In the genomic region with DNA sequence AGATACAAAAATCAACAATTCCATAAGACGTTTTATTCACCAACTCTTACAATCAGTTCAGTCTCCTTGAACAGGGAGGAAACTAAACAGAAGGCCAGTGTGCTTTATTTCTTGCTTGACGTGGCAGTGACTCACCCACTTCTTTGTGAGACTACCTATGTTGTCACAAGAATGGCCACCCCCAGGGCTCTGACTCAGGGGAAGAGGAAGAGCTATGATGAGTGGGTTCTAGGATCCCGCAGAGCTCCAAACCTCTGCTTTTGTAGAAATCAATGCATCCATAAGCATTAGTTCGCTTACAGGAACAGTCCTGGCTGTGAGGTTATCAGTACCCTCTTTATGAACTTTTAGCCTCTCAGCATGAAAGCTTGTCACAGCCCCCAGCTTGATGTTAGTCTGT, we compare ENCODE assay signal across 8 cellular contexts.
A peak's percentile ranks its signal among the peaks of the same experiment; 100 is the strongest.
DNase-seq lines count a peak whose midpoint lies in the region; ATAC-seq and TF ChIP-seq lines count a peak whose summit lies in the region.
"Had no signal": no experiment of that assay in that cellular context is flagged by ENCODE, and none has a peak within 500 bp of the region (broad histone marks: within the 10 kb centered on the region; RNA-seq: fewer than 3 reads in every experiment).

No MANE protein-coding gene starts in this region.

- H3K4me2 ChIP-seq in GM23248 (ENCODE audit: unreplicated experiment) = peak overlapping the region; percentile 59

- no peaks in the 10 kb centered on the region for H3K9me3 ChIP-seq in GM23248 (ENCODE audit: low read depth)

- H3K27me3 ChIP-seq in GM23248 (replicated peaks; ENCODE audit: insufficient read depth) = no peaks in the 10 kb centered on the region

- 5 to 9% methylated on average over 4 of the region's 4 CpGs for WGBS in GM23248 (ENCODE audit: low coverage in 1 of 2, low lambda C conversion rate in 2 of 2, missing lambda C conversion rate in 2 of 2), 2 experiments

- no peaks in the 10 kb centered on the region for H4K20me1 ChIP-seq in GM23248 (ENCODE audit: insufficient read depth)

- H3K9ac ChIP-seq in GM23248 = peak overlapping the region; percentile 85

- DNase-seq in GM23248 = peak; percentile 100
- peak; percentile 25 for DNase-seq in NCI-H69 (lab: John Stamatoyannopoulos, UW)
- peak; percentile 99 for DNase-seq in epithelial cell of esophagus (ENCODE audit: low read depth)
- peak; percentile 94 for DNase-seq in pulmonary artery endothelial cell (ENCODE audit: low read depth, low spot score)
- no peak for DNase-seq in left lobe of liver (ENCODE audit: low spot score)
- no peak for DNase-seq in NCI-H526 (lab: John Stamatoyannopoulos, UW)

- no peak for TF ChIP-seq CTCF in epithelial cell of esophagus (IDR thresholded peaks at IDR 0.05; ENCODE audit: insufficient read depth, low read depth, low read length, missing control alignments)

- no peak for ATAC-seq in left lobe of liver
- ATAC-seq in GM21515 (IDR thresholded peaks at IDR 0.05; ENCODE audit: unreplicated experiment) = no peak

- H3F3A ChIP-seq in GM23248 (ENCODE audit: insufficient read depth) = peaks cover 58% of the 10 kb centered on the region

- H2AFZ ChIP-seq in GM23248 = peak overlapping the region; percentile 27; the same call in 1 of the 2 replicates

- H3K9me2 ChIP-seq in GM23248 (ENCODE audit: insufficient read depth) = no peaks in the 10 kb centered on the region

- H3K79me2 ChIP-seq in GM23248 (ENCODE audit: insufficient read depth) = peaks cover 86% of the 10 kb centered on the region

- H3K4me1 ChIP-seq in GM23248 (ENCODE audit: insufficient read depth) = peaks cover 38% of the 10 kb centered on the region

- H3K36me3 ChIP-seq in GM23248 (ENCODE audit: low read depth) = peaks cover 49% of the 10 kb centered on the region

- 0 out of 2 replicates have a peak overlapping the region, but pooled peaks have one; percentile 19 for H3K4me3 ChIP-seq in GM23248
- H3K4me3 ChIP-seq in epithelial cell of esophagus (ENCODE audit: low read length) = no peak overlapping the region
- H3K4me3 ChIP-seq: skin epidermis had no signal

- in situ Hi-C loops in GM23248 (cut with MboI) = no loop called here

- H3K27ac ChIP-seq in GM23248 = peak overlapping the region; percentile 99

Comparison
In these comparisons a context has a peak if more than half of its experiments do, and no peak if none do; other contexts are left out.
1. DNase-seq: peak in GM23248 (single experiment), NCI-H69 (single experiment), epithelial cell of esophagus (single experiment) and pulmonary artery endothelial cell (single experiment); none in left lobe of liver (single experiment) and NCI-H526 (0 of 2).